10 cellular contexts compared by ENCODE assay signal in genomic region chr7:20220293-20220755, GRCh38. TPM values are rescaled to one million over a fixed set of nuclear protein-coding genes. Genes with fewer than 3 reads are reported as not detected.
A peak's percentile ranks its signal among the peaks of the same experiment; 100 is the strongest.
DNase-seq lines count a peak whose midpoint lies in the region; ATAC-seq, FAIRE-seq and TF ChIP-seq lines count a peak whose summit lies in the region.
"Had no signal": no experiment of that assay in that cellular context is flagged by ENCODE, and none has a peak within 500 bp of the region (broad histone marks: within the 10 kb centered on the region; RNA-seq: fewer than 3 reads in every experiment).

No MANE protein-coding gene starts in this region.

- no peaks in the 10 kb centered on the region for H3K27me3 Mint-ChIP-seq in naive B cell

- TF ChIP-seq CTCF in D721Med (IDR thresholded peaks at IDR 0.05; ENCODE audit: insufficient read depth, missing control alignments), result no peak

- peaks cover 39 to 48% (median 45%) of the 10 kb centered on the region in 3 donors for H3K4me1 Mint-ChIP-seq in naive B cell

- H3K27ac Mint-ChIP-seq in naive B cell, result peak overlapping the region; percentile 84 to 99 (median 92)
- H3K27ac Mint-ChIP-seq: activated naive CD8-positive, alpha-beta T cell had no signal

- ATAC-seq in GM18499 (IDR thresholded peaks at IDR 0.05; ENCODE audit: insufficient read depth, unreplicated experiment) (peak; percentile 6), HG02623 (IDR thresholded peaks at IDR 0.05; ENCODE audit: unreplicated experiment) (peak; percentile 5), naive B cell (ENCODE audit: low read depth in 2 of 2) (peak; percentile 2 to 6), HG02870 (IDR thresholded peaks at IDR 0.05; ENCODE audit: unreplicated experiment) (no peak)

- DNase-seq in OCI-M1 (lab: John Stamatoyannopoulos, UW) (peak; percentile 85), naive B cell (no peak), D721Med (ENCODE audit: insufficient read length, low spot score) (no peak), NCI-H2081 treated with DMSO at 0.1 percent for 48 hours (lab: John Stamatoyannopoulos, UW) (no peak)
- DNase-seq in stimulated activated naive CD4-positive, alpha-beta T cell (lab: John Stamatoyannopoulos, UW), result no peak
- DNase-seq: H7 had no signal

- no peaks in the 10 kb centered on the region for H3K36me3 Mint-ChIP-seq in naive B cell
- H3K36me3 Mint-ChIP-seq: activated naive CD8-positive, alpha-beta T cell had no signal

- H3K9me3 Mint-ChIP-seq in naive B cell, result no peaks in the 10 kb centered on the region

- FAIRE-seq in D721Med (lab: Jason Lieb, UNC), result no peak

- H3K4me3 Mint-ChIP-seq in naive B cell, result peak overlapping the region; percentile 57 to 85 (median 76)
- H3K4me3 Mint-ChIP-seq: activated naive CD8-positive, alpha-beta T cell had no signal

RNA-seq across cellular contexts. Expression of gene MACC1, which starts 3.1 kb away (rescaled TPM):
- polyA plus RNA-seq in naive B cell (ENCODE audit: low read depth in 6 of 6), result 1 to 10 TPM in 3 of 6 donors, under 1 TPM in 3; 0.06 to 1.9 (median 0.89) TPM
